Comparison of ENCODE assay signal across 1 cellular context in genomic region chr10:61795551-61795950, GRCh38.
TF ChIP-seq lines count a peak whose summit lies in the region.

No MANE protein-coding gene starts in this region.

TF ChIP-seq in GM12878, 131 proteins besides CTCF, POLR2A, EP300 and RAD21:
- TF ChIP-seq USF1 (IDR thresholded peaks at IDR 0.05; ENCODE audit: borderline replicate concordance, extremely low read length, insufficient read depth, low read depth, low read length) (no peak), PAX5 (IDR thresholded peaks at IDR 0.05; ENCODE audit: borderline replicate concordance, low read depth, low read length) (no peak), PAX8 (IDR thresholded peaks at IDR 0.05) (no peak), JUNB (IDR thresholded peaks at IDR 0.05) (no peak), RCOR1 (conservative IDR thresholded peaks at IDR 0.05; ENCODE audit: low read depth, low read length) (no peak), HCFC1 (IDR thresholded peaks at IDR 0.05; ENCODE audit: low read length) (no peak), E2F4 (IDR thresholded peaks at IDR 0.05; ENCODE audit: low read depth, low read length) (no peak), ZNF24 (IDR thresholded peaks at IDR 0.05) (no peak), PML (IDR thresholded peaks at IDR 0.05; ENCODE audit: low read length) (no peak), ZZZ3 (IDR thresholded peaks at IDR 0.05; ENCODE audit: control insufficient read depth, insufficient read length, low read depth) (no peak), POU2F2 (IDR thresholded peaks at IDR 0.05; ENCODE audit: borderline replicate concordance, low read depth, low read length) (no peak), NBN (IDR thresholded peaks at IDR 0.05) (no peak), BACH1 (IDR thresholded peaks at IDR 0.05; ENCODE audit: borderline replicate concordance) (no peak), HDAC6 (IDR thresholded peaks at IDR 0.05; ENCODE audit: unreplicated experiment) (no peak), ZNF274 (IDR thresholded peaks at IDR 0.05; ENCODE audit: insufficient read depth, insufficient read length) (no peak), IKZF1 (conservative IDR thresholded peaks at IDR 0.05) (no peak)
TF ChIP-seq in GM12878: peak in this region for 0.
